In the genomic region with DNA sequence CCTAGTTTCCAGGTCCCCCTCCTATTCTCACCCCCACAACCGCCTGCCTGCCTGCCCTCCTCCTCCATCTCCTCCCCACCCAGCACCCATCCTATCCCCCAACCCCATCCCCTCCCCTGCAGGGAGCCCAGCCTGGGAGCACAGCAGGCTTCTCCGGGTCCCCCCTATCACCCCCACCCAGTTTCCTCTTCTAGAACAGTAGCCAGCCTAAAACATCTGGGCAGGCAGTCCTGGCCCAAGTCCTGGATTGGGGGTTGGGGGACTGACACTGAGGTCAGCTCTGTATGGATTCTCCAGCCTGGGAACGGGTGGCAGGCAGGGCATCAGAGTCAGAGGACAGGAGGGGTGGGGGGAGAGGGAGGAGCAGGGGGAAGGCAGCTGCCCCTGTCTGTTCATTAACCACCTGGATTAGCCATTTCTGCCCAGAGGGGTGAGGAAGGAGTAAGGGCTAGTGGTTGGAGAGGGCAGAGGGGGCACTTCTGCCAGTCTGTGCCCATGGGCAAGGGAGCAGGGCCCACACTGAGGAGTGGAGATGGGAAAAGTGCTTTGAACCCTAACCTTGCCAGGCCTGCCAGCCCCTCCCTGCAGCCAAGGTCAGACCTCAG, we compare ENCODE assay signal across 11 cellular contexts. TPM values are rescaled to one million over a fixed set of nuclear protein-coding genes. Genes with fewer than 3 reads are reported as not detected.
DNase-seq lines count a peak whose midpoint lies in the region; ATAC-seq and TF ChIP-seq lines count a peak whose summit lies in the region.
"Had no signal": no experiment of that assay in that cellular context is flagged by ENCODE, and none has a peak within 500 bp of the region (broad histone marks: within the 10 kb centered on the region; RNA-seq: fewer than 3 reads in every experiment).

No MANE protein-coding gene starts in this region.

- no peaks in the 10 kb centered on the region for H3K36me3 Mint-ChIP-seq in Calu3 (ENCODE audit: insufficient read depth, unreplicated experiment)
- H3K36me3 Mint-ChIP-seq: CD8-positive, alpha-beta T cell had no signal

- no peak overlapping the region for H3K4me3 Mint-ChIP-seq in Calu3 (ENCODE audit: low read depth, unreplicated experiment)
- H3K4me3 Mint-ChIP-seq: CD8-positive, alpha-beta T cell had no signal

- intact Hi-C loops in psoas muscle (cut with DNase I) (loop anchor here in 1 of 2 donors (5.0 kb wide), 1 partner anchor 44 kb away; no protein-coding TSS in a partner anchor), Calu3 (cut with micrococcal nuclease; ENCODE audit: unreplicated experiment) (no loop called here)

- H3K27me3 ChIP-seq in psoas muscle (ENCODE audit: insufficient read depth in 3 of 3, low read length in 2 of 3), result no peaks in the 10 kb centered on the region

- H3K27ac ChIP-seq in angular gyrus (ENCODE audit: low read depth, low read length), result peak overlapping the region; percentile 46
- peak overlapping the region; percentile 87 for H3K27ac ChIP-seq in psoas muscle

- no peak overlapping the region for H3K27ac Mint-ChIP-seq in Calu3 (ENCODE audit: unreplicated experiment)
- H3K27ac Mint-ChIP-seq: CD8-positive, alpha-beta T cell had no signal

- peak overlapping the region; percentile 63 for H3K4me3 ChIP-seq in AG09309 (ENCODE audit: control insufficient read depth, low read depth, low read length)
- H3K4me3 ChIP-seq in psoas muscle, result peak overlapping the region; percentile 75

- peaks cover 58% of the 10 kb centered on the region for H3K4me1 ChIP-seq in psoas muscle

- no peaks in the 10 kb centered on the region for H3K36me3 ChIP-seq in psoas muscle (ENCODE audit: insufficient read depth in 1 of 2, low read depth in 1 of 2)

- DNase-seq in AG09309 (ENCODE audit: low read depth) (no peak), hippocampal formation (lab: John Stamatoyannopoulos, UW) (peak; percentile 38 to 73), psoas muscle (peak in 1 of 2 donors; percentile 15), NCI-H146 treated with DMSO at 0.1 percent for 48 hours (lab: John Stamatoyannopoulos, UW; ENCODE audit: unreplicated experiment) (no peak), Calu3 (no peak)
- DNase-seq in effector CD4-positive, alpha-beta T cell, result no peak
- DNase-seq: activated gamma-delta T cell; CD8-positive, alpha-beta T cell; NCI-H2171 treated with DMSO at 0.1 percent for 48 hours had no signal

- H3K4me1 Mint-ChIP-seq in Calu3 (ENCODE audit: low read depth, unreplicated experiment), result peaks cover 10% of the 10 kb centered on the region

- WGBS in psoas muscle, 3 donors, result 25 to 32% (median 26%) methylated on average over 3 of the region's 3 CpGs

- CTCF ChIA-PET in Calu3 (lab: Charles Lee), result interaction anchor here (0.9 to 1.1 kb wide), 3 partner anchors 10 to 63 kb away, joined by 3 to 4 read pairs (median 3); no protein-coding TSS in a partner anchor

- H3K9me3 ChIP-seq in psoas muscle, result no peaks in the 10 kb centered on the region

- TF ChIP-seq CTCF in AG09309 (IDR thresholded peaks at IDR 0.05; ENCODE audit: control insufficient read depth, insufficient read depth, low read depth, low read length, missing control alignments) (no peak), psoas muscle (IDR thresholded peaks at IDR 0.05) (no peak), Calu3 (IDR thresholded peaks at IDR 0.05; ENCODE audit: unreplicated experiment) (no peak)

- peak in 3 of 4 donors; percentile 23 to 33 (median 28) for ATAC-seq in psoas muscle
- ATAC-seq in GM21737 (IDR thresholded peaks at IDR 0.05; ENCODE audit: unreplicated experiment), result no peak
- ATAC-seq: CD8-positive, alpha-beta T cell had no signal

- no peaks in the 10 kb centered on the region for H3K9me3 Mint-ChIP-seq in Calu3 (ENCODE audit: low read depth, unreplicated experiment)
- H3K9me3 Mint-ChIP-seq: CD8-positive, alpha-beta T cell had no signal

- H3K27me3 Mint-ChIP-seq in Calu3 (ENCODE audit: unreplicated experiment), result peaks cover 76% of the 10 kb centered on the region

- no TSS peak for BruUV-seq in Calu3 (replicated peaks; lab: Mats Ljungman, UMichigan)

RNA-seq across cellular contexts. Expression of a gene that starts 60.0 kb away (rescaled TPM):
- total RNA-seq in psoas muscle, result 100 to 1,000 TPM; 231 to 742 (median 415) TPM
- 100 to 1,000 TPM in 2 of 3 donors, 10 to 100 TPM in 1; 73.4 to 276 (median 155) TPM for polyA plus RNA-seq in psoas muscle
- total RNA-seq in Calu3 (2022), result 2.2 and 2.3 TPM in 2 replicates
- total RNA-seq: CD8-positive, alpha-beta T cell had no signal

Comparison
In these comparisons a context has a peak if more than half of its experiments do, and no peak if none do; other contexts are left out.
1. DNase-seq: peak in hippocampal formation (2 of 2); none in AG09309 (single experiment), NCI-H146 treated with DMSO at 0.1 percent for 48 hours (single experiment), effector CD4-positive, alpha-beta T cell (single experiment) and Calu3 (single experiment).
2. RNA of a gene that starts 60.0 kb away (total RNA-seq): 231 to 742 TPM in psoas muscle; 2.2 to 2.3 TPM in Calu3; every median in the first group is over 10 times any median in the second.